In genomic region chr20:47854687-47855212, GRCh38 we compare ENCODE assay signal across 8 cellular contexts.
DNase-seq lines count a peak whose midpoint lies in the region; ATAC-seq, FAIRE-seq and TF ChIP-seq lines count a peak whose summit lies in the region.

No MANE protein-coding gene starts in this region.

- H3K4me3 ChIP-seq in bronchial epithelial cell (ENCODE audit: low read depth, low read length): no peak overlapping the region
- H3K4me3 ChIP-seq in osteoblast (ENCODE audit: insufficient read depth, low read length): no peak overlapping the region

- H3K36me3 ChIP-seq in bronchial epithelial cell (ENCODE audit: control insufficient read depth, insufficient read depth, low read length) (no peaks in the 10 kb centered on the region), osteoblast (ENCODE audit: insufficient read depth, low read length) (no peaks in the 10 kb centered on the region)

- no peak for FAIRE-seq in bronchial epithelial cell (lab: Jason Lieb, UNC)

- TF ChIP-seq CTCF in bronchial epithelial cell (IDR thresholded peaks at IDR 0.05; ENCODE audit: insufficient read depth, low read length, severe bottlenecking) (peak; percentile 71), osteoblast (IDR thresholded peaks at IDR 0.05; ENCODE audit: extremely low read depth, low read depth, low read length) (peak; percentile 59)

- peaks cover 5% of the 10 kb centered on the region for H3K4me1 ChIP-seq in osteoblast (ENCODE audit: insufficient read depth, low read length)

- no peak overlapping the region for H3K4me2 ChIP-seq in osteoblast (ENCODE audit: insufficient read depth, low read length)

- H3K9me3 ChIP-seq in osteoblast (ENCODE audit: low read depth, low read length): no peaks in the 10 kb centered on the region

- peak; percentile 19 for DNase-seq in NCI-H2029 treated with DMSO at 0.1 percent for 48 hours (lab: John Stamatoyannopoulos, UW)
- no peak for DNase-seq in NCI-H2029 (lab: John Stamatoyannopoulos, UW)
- peak; percentile 35 for DNase-seq in NCI-H1105 (lab: John Stamatoyannopoulos, UW)
- DNase-seq in bronchial epithelial cell (ENCODE audit: low read depth): peak; percentile 59
- peak; percentile 92 for DNase-seq in osteoblast (ENCODE audit: insufficient read length, low spot score, missing footprints)
- DNase-seq in activated effector memory CD4-positive, alpha-beta T cell treated with Interleukin-2 at 50 U/mL for 16 hours: no peak
- no peak for DNase-seq in stimulated activated CD4-positive, alpha-beta T cell treated with anti-CD3 and anti-CD28 coated beads, Interleukin-2, amount 100 ng/mL, for 48 hours

- H3K27me3 ChIP-seq in bronchial epithelial cell (ENCODE audit: control insufficient read depth, insufficient read depth, low read length): no peaks in the 10 kb centered on the region
- H3K27me3 ChIP-seq in osteoblast (ENCODE audit: insufficient read depth, low read length): peaks cover 11% of the 10 kb centered on the region

- no peak overlapping the region for H3K27ac ChIP-seq in osteoblast (ENCODE audit: low read depth, low read length)

- no peak overlapping the region for H2AFZ ChIP-seq in osteoblast (ENCODE audit: low read length)

- no peaks in the 10 kb centered on the region for H4K20me1 ChIP-seq in osteoblast (ENCODE audit: insufficient read depth, low read length)

- H3K79me2 ChIP-seq in osteoblast (ENCODE audit: insufficient read depth, low read length): no peaks in the 10 kb centered on the region

- no peak for ATAC-seq in HG02870 (IDR thresholded peaks at IDR 0.05; ENCODE audit: unreplicated experiment)

Comparison
In these comparisons a context has a peak if more than half of its experiments do, and no peak if none do; other contexts are left out.
1. DNase-seq: peak in NCI-H2029 treated with DMSO at 0.1 percent for 48 hours (single experiment), NCI-H1105 (single experiment), bronchial epithelial cell (single experiment) and osteoblast (single experiment); none in NCI-H2029 (single experiment), activated effector memory CD4-positive, alpha-beta T cell treated with Interleukin-2 at 50 U/mL for 16 hours (single experiment) and stimulated activated CD4-positive, alpha-beta T cell treated with anti-CD3 and anti-CD28 coated beads, Interleukin-2, amount 100 ng/mL, for 48 hours (0 of 2).